ENCODE assay signal across 1 cellular context in the genomic region with DNA sequence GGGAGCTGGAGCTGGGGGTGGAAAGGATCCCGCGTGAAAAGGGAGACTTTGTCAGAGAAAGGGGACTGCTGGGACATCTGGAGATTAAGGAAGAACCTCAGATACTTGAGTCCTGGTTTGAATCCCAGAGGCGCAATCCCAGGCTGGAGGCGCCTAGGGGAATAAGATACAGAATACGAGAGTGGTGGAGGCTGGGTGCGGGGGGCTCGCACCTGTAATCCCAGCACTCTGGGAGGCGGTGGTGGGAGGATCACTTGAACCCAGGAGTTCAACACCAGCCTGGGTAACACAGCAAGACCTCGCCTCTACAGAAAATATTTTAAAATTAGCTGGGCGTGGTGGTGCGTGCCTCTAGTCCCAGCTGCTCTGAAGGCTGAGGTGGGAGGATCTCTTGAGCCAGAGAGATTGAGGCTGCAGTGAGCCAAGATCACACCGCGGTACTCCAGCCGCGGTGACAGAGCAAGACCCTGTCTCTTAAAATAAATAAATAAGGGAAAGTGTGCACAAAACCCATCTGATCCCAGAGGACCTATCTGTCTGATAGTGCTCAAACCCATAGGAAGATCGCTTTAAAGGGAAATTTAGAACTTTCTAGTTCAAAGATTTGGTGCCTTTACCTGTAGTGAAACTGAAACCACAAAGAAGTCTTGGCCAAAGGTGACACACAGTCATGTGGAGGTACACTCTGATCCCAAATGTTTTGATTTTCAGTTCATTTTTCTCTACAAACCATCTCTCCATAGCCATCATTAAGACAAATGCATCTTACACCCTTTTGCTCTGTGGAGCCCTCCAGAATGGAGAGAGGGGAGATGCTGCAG.
A peak's percentile ranks its signal among the peaks of the same experiment; 100 is the strongest.
TF ChIP-seq lines count a peak whose summit lies in the region.

No MANE protein-coding gene starts in this region.

TF ChIP-seq in HepG2, 621 proteins besides CTCF, POLR2A, EP300 and RAD21 (continued from another document and continues in another):
- TF ChIP-seq, protein P1, sequence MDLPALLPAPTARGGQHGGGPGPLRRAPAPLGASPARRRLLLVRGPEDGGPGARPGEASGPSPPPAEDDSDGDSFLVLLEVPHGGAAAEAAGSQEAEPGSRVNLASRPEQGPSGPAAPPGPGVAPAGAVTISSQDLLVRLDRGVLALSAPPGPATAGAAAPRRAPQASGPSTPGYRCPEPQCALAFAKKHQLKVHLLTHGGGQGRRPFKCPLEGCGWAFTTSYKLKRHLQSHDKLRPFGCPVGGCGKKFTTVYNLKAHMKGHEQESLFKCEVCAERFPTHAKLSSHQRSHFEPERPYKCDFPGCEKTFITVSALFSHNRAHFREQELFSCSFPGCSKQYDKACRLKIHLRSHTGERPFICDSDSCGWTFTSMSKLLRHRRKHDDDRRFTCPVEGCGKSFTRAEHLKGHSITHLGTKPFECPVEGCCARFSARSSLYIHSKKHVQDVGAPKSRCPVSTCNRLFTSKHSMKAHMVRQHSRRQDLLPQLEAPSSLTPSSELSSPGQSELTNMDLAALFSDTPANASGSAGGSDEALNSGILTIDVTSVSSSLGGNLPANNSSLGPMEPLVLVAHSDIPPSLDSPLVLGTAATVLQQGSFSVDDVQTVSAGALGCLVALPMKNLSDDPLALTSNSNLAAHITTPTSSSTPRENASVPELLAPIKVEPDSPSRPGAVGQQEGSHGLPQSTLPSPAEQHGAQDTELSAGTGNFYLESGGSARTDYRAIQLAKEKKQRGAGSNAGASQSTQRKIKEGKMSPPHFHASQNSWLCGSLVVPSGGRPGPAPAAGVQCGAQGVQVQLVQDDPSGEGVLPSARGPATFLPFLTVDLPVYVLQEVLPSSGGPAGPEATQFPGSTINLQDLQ (CRISPR knock-in tag; IDR thresholded peaks at IDR 0.05) = 0 out of 2 replicates have a peak, but pooled peaks have one; percentile 74
- TF ChIP-seq, protein P2, sequence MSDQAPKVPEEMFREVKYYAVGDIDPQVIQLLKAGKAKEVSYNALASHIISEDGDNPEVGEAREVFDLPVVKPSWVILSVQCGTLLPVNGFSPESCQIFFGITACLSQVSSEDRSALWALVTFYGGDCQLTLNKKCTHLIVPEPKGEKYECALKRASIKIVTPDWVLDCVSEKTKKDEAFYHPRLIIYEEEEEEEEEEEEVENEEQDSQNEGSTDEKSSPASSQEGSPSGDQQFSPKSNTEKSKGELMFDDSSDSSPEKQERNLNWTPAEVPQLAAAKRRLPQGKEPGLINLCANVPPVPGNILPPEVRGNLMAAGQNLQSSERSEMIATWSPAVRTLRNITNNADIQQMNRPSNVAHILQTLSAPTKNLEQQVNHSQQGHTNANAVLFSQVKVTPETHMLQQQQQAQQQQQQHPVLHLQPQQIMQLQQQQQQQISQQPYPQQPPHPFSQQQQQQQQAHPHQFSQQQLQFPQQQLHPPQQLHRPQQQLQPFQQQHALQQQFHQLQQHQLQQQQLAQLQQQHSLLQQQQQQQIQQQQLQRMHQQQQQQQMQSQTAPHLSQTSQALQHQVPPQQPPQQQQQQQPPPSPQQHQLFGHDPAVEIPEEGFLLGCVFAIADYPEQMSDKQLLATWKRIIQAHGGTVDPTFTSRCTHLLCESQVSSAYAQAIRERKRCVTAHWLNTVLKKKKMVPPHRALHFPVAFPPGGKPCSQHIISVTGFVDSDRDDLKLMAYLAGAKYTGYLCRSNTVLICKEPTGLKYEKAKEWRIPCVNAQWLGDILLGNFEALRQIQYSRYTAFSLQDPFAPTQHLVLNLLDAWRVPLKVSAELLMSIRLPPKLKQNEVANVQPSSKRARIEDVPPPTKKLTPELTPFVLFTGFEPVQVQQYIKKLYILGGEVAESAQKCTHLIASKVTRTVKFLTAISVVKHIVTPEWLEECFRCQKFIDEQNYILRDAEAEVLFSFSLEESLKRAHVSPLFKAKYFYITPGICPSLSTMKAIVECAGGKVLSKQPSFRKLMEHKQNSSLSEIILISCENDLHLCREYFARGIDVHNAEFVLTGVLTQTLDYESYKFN (CRISPR knock-in tag; conservative IDR thresholded peaks at IDR 0.05) = no peak
- TF ChIP-seq ZNF431 (CRISPR knock-in tag; IDR thresholded peaks at IDR 0.05; ENCODE audit: borderline replicate concordance, low read depth) = no peak
- TF ChIP-seq SIX1 (CRISPR knock-in tag; IDR thresholded peaks at IDR 0.05; ENCODE audit: borderline replicate concordance) = no peak
- TF ChIP-seq ZNF83 (CRISPR knock-in tag; IDR thresholded peaks at IDR 0.05; ENCODE audit: borderline replicate concordance) = no peak
- no peak for TF ChIP-seq POLR2G (IDR thresholded peaks at IDR 0.05; ENCODE audit: low read depth, low read length)
- TF ChIP-seq ZNF546 (CRISPR knock-in tag; conservative IDR thresholded peaks at IDR 0.05) = no peak
- no peak; the same call in 1 of the 2 replicates for TF ChIP-seq ZFP82 (CRISPR knock-in tag; IDR thresholded peaks at IDR 0.05; ENCODE audit: borderline replicate concordance)
- TF ChIP-seq, protein P3, sequence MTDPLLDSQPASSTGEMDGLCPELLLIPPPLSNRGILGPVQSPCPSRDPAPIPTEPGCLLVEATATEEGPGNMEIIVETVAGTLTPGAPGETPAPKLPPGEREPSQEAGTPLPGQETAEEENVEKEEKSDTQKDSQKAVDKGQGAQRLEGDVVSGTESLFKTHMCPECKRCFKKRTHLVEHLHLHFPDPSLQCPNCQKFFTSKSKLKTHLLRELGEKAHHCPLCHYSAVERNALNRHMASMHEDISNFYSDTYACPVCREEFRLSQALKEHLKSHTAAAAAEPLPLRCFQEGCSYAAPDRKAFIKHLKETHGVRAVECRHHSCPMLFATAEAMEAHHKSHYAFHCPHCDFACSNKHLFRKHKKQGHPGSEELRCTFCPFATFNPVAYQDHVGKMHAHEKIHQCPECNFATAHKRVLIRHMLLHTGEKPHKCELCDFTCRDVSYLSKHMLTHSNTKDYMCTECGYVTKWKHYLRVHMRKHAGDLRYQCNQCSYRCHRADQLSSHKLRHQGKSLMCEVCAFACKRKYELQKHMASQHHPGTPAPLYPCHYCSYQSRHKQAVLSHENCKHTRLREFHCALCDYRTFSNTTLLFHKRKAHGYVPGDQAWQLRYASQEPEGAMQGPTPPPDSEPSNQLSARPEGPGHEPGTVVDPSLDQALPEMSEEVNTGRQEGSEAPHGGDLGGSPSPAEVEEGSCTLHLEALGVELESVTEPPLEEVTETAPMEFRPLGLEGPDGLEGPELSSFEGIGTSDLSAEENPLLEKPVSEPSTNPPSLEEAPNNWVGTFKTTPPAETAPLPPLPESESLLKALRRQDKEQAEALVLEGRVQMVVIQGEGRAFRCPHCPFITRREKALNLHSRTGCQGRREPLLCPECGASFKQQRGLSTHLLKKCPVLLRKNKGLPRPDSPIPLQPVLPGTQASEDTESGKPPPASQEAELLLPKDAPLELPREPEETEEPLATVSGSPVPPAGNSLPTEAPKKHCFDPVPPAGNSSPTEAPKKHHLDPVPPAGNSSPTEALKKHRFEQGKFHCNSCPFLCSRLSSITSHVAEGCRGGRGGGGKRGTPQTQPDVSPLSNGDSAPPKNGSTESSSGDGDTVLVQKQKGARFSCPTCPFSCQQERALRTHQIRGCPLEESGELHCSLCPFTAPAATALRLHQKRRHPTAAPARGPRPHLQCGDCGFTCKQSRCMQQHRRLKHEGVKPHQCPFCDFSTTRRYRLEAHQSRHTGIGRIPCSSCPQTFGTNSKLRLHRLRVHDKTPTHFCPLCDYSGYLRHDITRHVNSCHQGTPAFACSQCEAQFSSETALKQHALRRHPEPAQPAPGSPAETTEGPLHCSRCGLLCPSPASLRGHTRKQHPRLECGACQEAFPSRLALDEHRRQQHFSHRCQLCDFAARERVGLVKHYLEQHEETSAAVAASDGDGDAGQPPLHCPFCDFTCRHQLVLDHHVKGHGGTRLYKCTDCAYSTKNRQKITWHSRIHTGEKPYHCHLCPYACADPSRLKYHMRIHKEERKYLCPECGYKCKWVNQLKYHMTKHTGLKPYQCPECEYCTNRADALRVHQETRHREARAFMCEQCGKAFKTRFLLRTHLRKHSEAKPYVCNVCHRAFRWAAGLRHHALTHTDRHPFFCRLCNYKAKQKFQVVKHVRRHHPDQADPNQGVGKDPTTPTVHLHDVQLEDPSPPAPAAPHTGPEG (CRISPR knock-in tag; IDR thresholded peaks at IDR 0.05) = no peak
- peak; percentile 9 for TF ChIP-seq PHF5A (CRISPR knock-in tag; IDR thresholded peaks at IDR 0.05; ENCODE audit: low read depth, unreplicated experiment)
- no peak for TF ChIP-seq WIZ (CRISPR knock-in tag; IDR thresholded peaks at IDR 0.05)
- no peak for TF ChIP-seq TBL1XR1 (IDR thresholded peaks at IDR 0.05; ENCODE audit: borderline replicate concordance, low read length, partially characterized antibody)
- TF ChIP-seq ZNF614 (CRISPR knock-in tag; IDR thresholded peaks at IDR 0.05; ENCODE audit: borderline replicate concordance) = no peak
- no peak for TF ChIP-seq ZNF629 (CRISPR knock-in tag; conservative IDR thresholded peaks at IDR 0.05)
- no peak for TF ChIP-seq ELF1 (CRISPR knock-in tag; IDR thresholded peaks at IDR 0.05)
- no peak for TF ChIP-seq SALL1 (CRISPR knock-in tag; IDR thresholded peaks at IDR 0.05)
- 0 out of 2 replicates have a peak, but pooled peaks have one; percentile 10 for TF ChIP-seq ZNF552 (CRISPR knock-in tag; IDR thresholded peaks at IDR 0.05; ENCODE audit: borderline replicate concordance)
- no peak for TF ChIP-seq GTF3A (CRISPR knock-in tag; conservative IDR thresholded peaks at IDR 0.05)
- TF ChIP-seq THYN1 (CRISPR knock-in tag; IDR thresholded peaks at IDR 0.05; ENCODE audit: borderline replicate concordance, low read depth) = no peak
- TF ChIP-seq, protein P4, sequence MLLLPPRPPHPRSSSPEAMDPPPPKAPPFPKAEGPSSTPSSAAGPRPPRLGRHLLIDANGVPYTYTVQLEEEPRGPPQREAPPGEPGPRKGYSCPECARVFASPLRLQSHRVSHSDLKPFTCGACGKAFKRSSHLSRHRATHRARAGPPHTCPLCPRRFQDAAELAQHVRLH (CRISPR knock-in tag; IDR thresholded peaks at IDR 0.05; ENCODE audit: borderline replicate concordance, low read depth) = peak; percentile 16; the same call in 1 of the 2 replicates
- TF ChIP-seq, protein P5, sequence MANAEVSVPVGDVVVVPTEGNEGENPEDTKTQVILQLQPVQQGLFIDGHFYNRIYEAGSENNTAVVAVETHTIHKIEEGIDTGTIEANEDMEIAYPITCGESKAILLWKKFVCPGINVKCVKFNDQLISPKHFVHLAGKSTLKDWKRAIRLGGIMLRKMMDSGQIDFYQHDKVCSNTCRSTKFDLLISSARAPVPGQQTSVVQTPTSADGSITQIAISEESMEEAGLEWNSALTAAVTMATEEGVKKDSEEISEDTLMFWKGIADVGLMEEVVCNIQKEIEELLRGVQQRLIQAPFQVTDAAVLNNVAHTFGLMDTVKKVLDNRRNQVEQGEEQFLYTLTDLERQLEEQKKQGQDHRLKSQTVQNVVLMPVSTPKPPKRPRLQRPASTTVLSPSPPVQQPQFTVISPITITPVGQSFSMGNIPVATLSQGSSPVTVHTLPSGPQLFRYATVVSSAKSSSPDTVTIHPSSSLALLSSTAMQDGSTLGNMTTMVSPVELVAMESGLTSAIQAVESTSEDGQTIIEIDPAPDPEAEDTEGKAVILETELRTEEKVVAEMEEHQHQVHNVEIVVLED (CRISPR knock-in tag; IDR thresholded peaks at IDR 0.05; ENCODE audit: borderline replicate concordance) = no peak
- TF ChIP-seq PCBP1 (IDR thresholded peaks at IDR 0.05; ENCODE audit: borderline replicate concordance, low read depth, low read length) = no peak
- no peak; the same call in 1 of the 2 replicates for TF ChIP-seq YEATS2 (CRISPR knock-in tag; IDR thresholded peaks at IDR 0.05; ENCODE audit: borderline replicate concordance)
- no peak for TF ChIP-seq ZNF652 (CRISPR knock-in tag; IDR thresholded peaks at IDR 0.05; ENCODE audit: borderline replicate concordance, low read depth)
- TF ChIP-seq MED8 (CRISPR knock-in tag; IDR thresholded peaks at IDR 0.05; ENCODE audit: insufficient replicate concordance) = no peak
- TF ChIP-seq, protein P6, sequence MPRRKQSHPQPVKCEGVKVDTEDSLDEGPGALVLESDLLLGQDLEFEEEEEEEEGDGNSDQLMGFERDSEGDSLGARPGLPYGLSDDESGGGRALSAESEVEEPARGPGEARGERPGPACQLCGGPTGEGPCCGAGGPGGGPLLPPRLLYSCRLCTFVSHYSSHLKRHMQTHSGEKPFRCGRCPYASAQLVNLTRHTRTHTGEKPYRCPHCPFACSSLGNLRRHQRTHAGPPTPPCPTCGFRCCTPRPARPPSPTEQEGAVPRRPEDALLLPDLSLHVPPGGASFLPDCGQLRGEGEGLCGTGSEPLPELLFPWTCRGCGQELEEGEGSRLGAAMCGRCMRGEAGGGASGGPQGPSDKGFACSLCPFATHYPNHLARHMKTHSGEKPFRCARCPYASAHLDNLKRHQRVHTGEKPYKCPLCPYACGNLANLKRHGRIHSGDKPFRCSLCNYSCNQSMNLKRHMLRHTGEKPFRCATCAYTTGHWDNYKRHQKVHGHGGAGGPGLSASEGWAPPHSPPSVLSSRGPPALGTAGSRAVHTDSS (CRISPR knock-in tag; conservative IDR thresholded peaks at IDR 0.05) = no peak
- TF ChIP-seq, protein P7, sequence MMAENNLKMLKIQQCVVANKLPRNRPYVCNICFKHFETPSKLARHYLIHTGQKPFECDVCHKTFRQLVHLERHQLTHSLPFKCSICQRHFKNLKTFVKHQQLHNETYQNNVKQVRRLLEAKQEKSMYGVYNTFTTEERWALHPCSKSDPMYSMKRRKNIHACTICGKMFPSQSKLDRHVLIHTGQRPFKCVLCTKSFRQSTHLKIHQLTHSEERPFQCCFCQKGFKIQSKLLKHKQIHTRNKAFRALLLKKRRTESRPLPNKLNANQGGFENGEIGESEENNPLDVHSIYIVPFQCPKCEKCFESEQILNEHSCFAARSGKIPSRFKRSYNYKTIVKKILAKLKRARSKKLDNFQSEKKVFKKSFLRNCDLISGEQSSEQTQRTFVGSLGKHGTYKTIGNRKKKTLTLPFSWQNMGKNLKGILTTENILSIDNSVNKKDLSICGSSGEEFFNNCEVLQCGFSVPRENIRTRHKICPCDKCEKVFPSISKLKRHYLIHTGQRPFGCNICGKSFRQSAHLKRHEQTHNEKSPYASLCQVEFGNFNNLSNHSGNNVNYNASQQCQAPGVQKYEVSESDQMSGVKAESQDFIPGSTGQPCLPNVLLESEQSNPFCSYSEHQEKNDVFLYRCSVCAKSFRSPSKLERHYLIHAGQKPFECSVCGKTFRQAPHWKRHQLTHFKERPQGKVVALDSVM (CRISPR knock-in tag; IDR thresholded peaks at IDR 0.05) = peak; percentile 94
- TF ChIP-seq, protein P8, sequence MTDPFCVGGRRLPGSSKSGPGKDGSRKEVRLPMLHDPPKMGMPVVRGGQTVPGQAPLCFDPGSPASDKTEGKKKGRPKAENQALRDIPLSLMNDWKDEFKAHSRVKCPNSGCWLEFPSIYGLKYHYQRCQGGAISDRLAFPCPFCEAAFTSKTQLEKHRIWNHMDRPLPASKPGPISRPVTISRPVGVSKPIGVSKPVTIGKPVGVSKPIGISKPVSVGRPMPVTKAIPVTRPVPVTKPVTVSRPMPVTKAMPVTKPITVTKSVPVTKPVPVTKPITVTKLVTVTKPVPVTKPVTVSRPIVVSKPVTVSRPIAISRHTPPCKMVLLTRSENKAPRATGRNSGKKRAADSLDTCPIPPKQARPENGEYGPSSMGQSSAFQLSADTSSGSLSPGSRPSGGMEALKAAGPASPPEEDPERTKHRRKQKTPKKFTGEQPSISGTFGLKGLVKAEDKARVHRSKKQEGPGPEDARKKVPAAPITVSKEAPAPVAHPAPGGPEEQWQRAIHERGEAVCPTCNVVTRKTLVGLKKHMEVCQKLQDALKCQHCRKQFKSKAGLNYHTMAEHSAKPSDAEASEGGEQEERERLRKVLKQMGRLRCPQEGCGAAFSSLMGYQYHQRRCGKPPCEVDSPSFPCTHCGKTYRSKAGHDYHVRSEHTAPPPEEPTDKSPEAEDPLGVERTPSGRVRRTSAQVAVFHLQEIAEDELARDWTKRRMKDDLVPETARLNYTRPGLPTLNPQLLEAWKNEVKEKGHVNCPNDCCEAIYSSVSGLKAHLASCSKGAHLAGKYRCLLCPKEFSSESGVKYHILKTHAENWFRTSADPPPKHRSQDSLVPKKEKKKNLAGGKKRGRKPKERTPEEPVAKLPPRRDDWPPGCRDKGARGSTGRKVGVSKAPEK (CRISPR knock-in tag; IDR thresholded peaks at IDR 0.05; ENCODE audit: borderline replicate concordance) = peak; percentile 4; the same call in 1 of the 2 replicates
- peak; percentile 69 for TF ChIP-seq PHF21A (CRISPR knock-in tag; IDR thresholded peaks at IDR 0.05)
